ENCODE assay signal across 8 cellular contexts in the genomic region with DNA sequence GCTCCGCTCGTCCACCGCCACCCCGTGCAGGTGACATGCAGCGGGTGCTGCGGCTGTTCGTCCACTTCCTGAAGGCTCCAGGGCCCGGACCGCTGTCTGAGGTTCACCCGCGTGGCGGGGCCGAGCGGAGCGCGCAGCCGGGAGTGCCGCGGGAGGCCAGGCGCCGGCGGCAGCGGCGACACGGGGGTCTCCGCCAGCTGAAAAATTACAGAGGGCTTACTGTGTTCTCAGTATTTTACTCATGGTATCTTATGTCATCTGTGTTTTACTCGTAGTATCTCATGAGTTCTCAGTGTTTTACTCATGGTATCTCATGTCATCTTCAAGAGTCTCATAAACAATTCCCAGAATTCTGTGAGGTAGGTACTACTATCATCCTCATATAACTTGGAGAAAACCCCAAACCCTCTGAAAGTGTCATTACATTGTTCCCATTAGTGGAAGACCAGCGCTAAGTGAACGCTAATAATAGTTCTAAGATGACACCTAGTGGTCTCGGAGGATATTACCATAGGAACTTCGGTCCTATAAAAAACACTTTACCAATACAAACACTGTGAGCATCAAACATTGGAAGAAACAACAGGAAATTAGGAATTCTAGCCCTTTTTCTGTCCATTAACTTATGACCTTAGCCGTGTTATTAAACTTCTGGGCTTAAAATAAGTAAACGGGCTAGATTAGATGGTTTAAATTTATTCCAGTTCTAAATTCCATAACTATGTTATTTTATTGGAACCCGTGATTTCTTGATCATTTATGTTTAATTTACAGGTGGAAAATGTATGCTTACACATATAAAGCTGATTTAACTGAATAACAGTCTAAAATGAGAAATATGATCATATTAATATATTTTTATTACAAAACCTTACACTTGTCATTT.
DNase-seq lines count a peak whose midpoint lies in the region; ATAC-seq and TF ChIP-seq lines count a peak whose summit lies in the region.

No MANE protein-coding gene starts in this region.

- peak overlapping the region; percentile 54 for H3K4me3 ChIP-seq in WI38 (ENCODE audit: low read depth, low read length)

- ATAC-seq in GM18511 (IDR thresholded peaks at IDR 0.05; ENCODE audit: unreplicated experiment) (peak; percentile 86), HG03066 (IDR thresholded peaks at IDR 0.05; ENCODE audit: low read depth, unreplicated experiment) (peak; percentile 71), memory B cell (ENCODE audit: low read depth) (peak; percentile 76)
- ATAC-seq in stimulated activated naive CD8-positive, alpha-beta T cell treated with anti-CD3 and anti-CD28 coated beads, Interleukin-15, amount 100 ng/mL, for 72 hours: peak; percentile 84

- H3K4me3 Mint-ChIP-seq in memory B cell: peak overlapping the region; percentile 83
- peak overlapping the region; percentile 77 to 79 for H3K4me3 Mint-ChIP-seq in stimulated activated naive CD8-positive, alpha-beta T cell treated with anti-CD3 and anti-CD28 coated beads, Interleukin-15, amount 100 ng/mL, for 72 hours

- H3K9me3 Mint-ChIP-seq in memory B cell: peaks cover 3% of the 10 kb centered on the region
- no peaks in the 10 kb centered on the region for H3K9me3 Mint-ChIP-seq in stimulated activated naive CD8-positive, alpha-beta T cell treated with anti-CD3 and anti-CD28 coated beads, Interleukin-15, amount 100 ng/mL, for 72 hours

- H3K36me3 Mint-ChIP-seq in memory B cell: no peaks in the 10 kb centered on the region

- peaks cover 9% of the 10 kb centered on the region for H3K4me1 Mint-ChIP-seq in memory B cell
- H3K4me1 Mint-ChIP-seq in stimulated activated naive CD8-positive, alpha-beta T cell treated with anti-CD3 and anti-CD28 coated beads, Interleukin-15, amount 100 ng/mL, for 72 hours: peaks cover 7% of the 10 kb centered on the region

- DNase-seq in Ammon's horn (ENCODE audit: low spot score) (peak; percentile 85), NCI-H2107 treated with DMSO at 0.1 percent for 48 hours (lab: John Stamatoyannopoulos, UW; ENCODE audit: unreplicated experiment) (peak; percentile 88), memory B cell (ENCODE audit: low spot score in 2 of 2) (peak; percentile 19 to 59)
- DNase-seq in effector CD4-positive, alpha-beta T cell: peak; percentile 30
- DNase-seq in stimulated activated naive CD8-positive, alpha-beta T cell treated with anti-CD3 and anti-CD28 coated beads, Interleukin-15, amount 100 ng/mL, for 72 hours: peak; percentile 33 to 42

- H3K27me3 Mint-ChIP-seq in memory B cell: no peaks in the 10 kb centered on the region
- peaks cover 8% of the 10 kb centered on the region for H3K27me3 Mint-ChIP-seq in stimulated activated naive CD8-positive, alpha-beta T cell treated with anti-CD3 and anti-CD28 coated beads, Interleukin-15, amount 100 ng/mL, for 72 hours

- TF ChIP-seq CTCF in WI38 (IDR thresholded peaks at IDR 0.05; ENCODE audit: low read depth, low read length): peak; percentile 54; the same call in 1 of the 2 replicates

- H3K27ac Mint-ChIP-seq in memory B cell: no peak overlapping the region
- peak overlapping the region in 1 of 2 donors; percentile 68 for H3K27ac Mint-ChIP-seq in stimulated activated naive CD8-positive, alpha-beta T cell treated with anti-CD3 and anti-CD28 coated beads, Interleukin-15, amount 100 ng/mL, for 72 hours

Comparison
In these comparisons a context has a peak if more than half of its experiments do, and no peak if none do; other contexts are left out.
1. Peak in every context shown above with its lines: DNase-seq, ATAC-seq and H3K4me3 ChIP-seq.
2. DNase-seq: peak in every context shown above with its lines; median percentile 88 in NCI-H2107 treated with DMSO at 0.1 percent for 48 hours; 85 in Ammon's horn; 39 in memory B cell; 38 in stimulated activated naive CD8-positive, alpha-beta T cell treated with anti-CD3 and anti-CD28 coated beads, Interleukin-15, amount 100 ng/mL, for 72 hours; 30 in effector CD4-positive, alpha-beta T cell.